8 cellular contexts compared by ENCODE assay signal in genomic region chr6:2749972-2750600, GRCh38. TPM values are rescaled to one million over a fixed set of nuclear protein-coding genes. Genes with fewer than 3 reads are reported as not detected.
DNase-seq lines count a peak whose midpoint lies in the region; ATAC-seq, FAIRE-seq and TF ChIP-seq lines count a peak whose summit lies in the region.

No MANE protein-coding gene starts in this region.

- TF ChIP-seq CTCF in nephron progenitor cell (IDR thresholded peaks at IDR 0.05) (peak; percentile 86), thyroid gland (IDR thresholded peaks at IDR 0.05) (peak; percentile 60 to 78 (median 74))

- ATAC-seq in GM18517 (IDR thresholded peaks at IDR 0.05; ENCODE audit: unreplicated experiment) = no peak

- H3K4me3 Mint-ChIP-seq in nephron progenitor cell = no peak overlapping the region

- 13 to 14% methylated on average over 11 of the region's 11 CpGs for WGBS in thyroid gland, 2 donors

- no peak overlapping the region for H3K27ac ChIP-seq in thyroid gland

- peaks cover 4% of the 10 kb centered on the region for H3K27me3 Mint-ChIP-seq in nephron progenitor cell (ENCODE audit: low read depth, poor library complexity)

- peaks cover 51% of the 10 kb centered on the region for H3K4me1 Mint-ChIP-seq in nephron progenitor cell

- peaks cover 0 to 3% of the 10 kb centered on the region in 2 donors for H3K4me1 ChIP-seq in thyroid gland

- H3K27me3 ChIP-seq in thyroid gland = no peaks in the 10 kb centered on the region

- intact Hi-C loops in thyroid gland (cut with DNase I) = no loop called here

- H3K9me3 ChIP-seq in thyroid gland = no peaks in the 10 kb centered on the region

- DNase-seq in GM18507 (ENCODE audit: extremely low spot score, insufficient read length, low read depth) (no peak), NOMO-1 treated with dmso at 0.1 percent for 144 hours (lab: John Stamatoyannopoulos, UW; ENCODE audit: unreplicated experiment) (peak; percentile 51), erythroblast (lab: John Stamatoyannopoulos, UW) (peak; percentile 65 to 80), nephron progenitor cell (peak; percentile 80), thyroid gland (peak; percentile 50 to 51)
- peak; percentile 88 for DNase-seq in activated CD8-positive, alpha-beta memory T cell treated with anti-CD3 and anti-CD28 coated beads, Interleukin-2, amount 50 U/mL, for 48 hours

- H3K4me3 ChIP-seq in thyroid gland (replicated peaks in 1 of 3) = no peak overlapping the region

- H3K36me3 ChIP-seq in thyroid gland = no peaks in the 10 kb centered on the region

- no peaks in the 10 kb centered on the region for H3K9me3 Mint-ChIP-seq in nephron progenitor cell

- no peaks in the 10 kb centered on the region for H3K36me3 Mint-ChIP-seq in nephron progenitor cell (ENCODE audit: low read depth)

- FAIRE-seq in A204.1 (lab: Jason Lieb, UNC) = peak; percentile 96
- peak; percentile 82 for FAIRE-seq in GM18507 (lab: Jason Lieb, UNC)

- TF ChIP-seq POLR2A in erythroblast (IDR thresholded peaks at IDR 0.05; ENCODE audit: low read length) = no peak
- no peak for TF ChIP-seq POLR2A in thyroid gland (IDR thresholded peaks at IDR 0.05)

- H3K27ac Mint-ChIP-seq in nephron progenitor cell = no peak overlapping the region

RNA-seq across cellular contexts. Expression of gene MYLK4, which starts 0.6 kb away (rescaled TPM):
- total RNA-seq in thyroid gland = 1 to 10 TPM in 3 of 4 donors, under 1 TPM in 1; 0.94 to 1.8 (median 1.1) TPM

RNA-seq across cellular contexts. Expression of gene WRNIP1, which starts 15.1 kb away (rescaled TPM):
- total RNA-seq in thyroid gland = 10 to 100 TPM; 70.6 to 99.9 (median 84.1) TPM
